12 cellular contexts compared by ENCODE assay signal in the genomic region with DNA sequence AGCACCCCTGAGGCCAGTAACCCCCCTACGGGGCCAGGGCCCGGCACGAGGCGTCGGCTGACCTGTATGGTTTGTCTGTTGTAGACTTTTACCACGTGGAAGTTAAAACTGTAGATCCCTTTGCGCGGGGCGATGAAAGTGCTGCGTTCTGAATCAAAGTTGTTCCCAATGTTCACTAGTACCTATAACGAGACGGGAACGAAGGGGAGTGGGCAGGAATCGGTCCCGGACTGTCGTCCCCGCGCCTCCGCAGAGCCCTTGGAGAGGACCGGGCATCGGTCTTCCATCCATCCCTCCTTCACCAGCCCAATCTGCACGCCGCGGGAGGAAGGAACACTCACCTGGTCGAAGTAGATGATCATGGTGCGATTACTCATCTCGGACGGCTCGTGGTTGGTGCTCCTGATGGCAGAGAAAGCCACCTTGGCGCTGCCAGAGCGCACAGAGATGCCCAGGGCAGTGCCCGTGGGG. TPM values are rescaled to one million over a fixed set of nuclear protein-coding genes. Genes with fewer than 3 reads are reported as not detected.
DNase-seq lines count a peak whose midpoint lies in the region; ATAC-seq and TF ChIP-seq lines count a peak whose summit lies in the region.
"Had no signal": no experiment of that assay in that cellular context is flagged by ENCODE, and none has a peak within 500 bp of the region (broad histone marks: within the 10 kb centered on the region; RNA-seq: fewer than 3 reads in every experiment).

No MANE protein-coding gene starts in this region.

- H3K27ac ChIP-seq in HUES48 (ENCODE audit: low read depth, low read length) (no peak overlapping the region), hepatocyte (no peak overlapping the region)

- H3K9ac ChIP-seq in HUES48 (ENCODE audit: low read depth, low read length): no peak overlapping the region

- H3K27me3 Mint-ChIP-seq in activated T-cell treated with anti-CD3 and anti-CD28 coated beads, Interleukin-2, amount 50 U/mL, for 24 hours: peaks cover 84% of the 10 kb centered on the region
- H3K27me3 Mint-ChIP-seq in activated T-cell treated with anti-CD3 and anti-CD28 coated beads, Interleukin-2, amount 50 U/mL, for 4 hours (ENCODE audit: low read depth): peaks cover 72% of the 10 kb centered on the region
- H3K27me3 Mint-ChIP-seq in progenitor cell of endocrine pancreas: peaks cover 87% of the 10 kb centered on the region

- H3K4me2 ChIP-seq in hepatocyte: peak overlapping the region; percentile 94

- H3K4me1 Mint-ChIP-seq in activated T-cell treated with anti-CD3 and anti-CD28 coated beads, Interleukin-2, amount 50 U/mL, for 24 hours (ENCODE audit: low read depth): peaks cover 13% of the 10 kb centered on the region
- H3K4me1 Mint-ChIP-seq in activated T-cell treated with anti-CD3 and anti-CD28 coated beads, Interleukin-2, amount 50 U/mL, for 4 hours (ENCODE audit: low read depth): peaks cover 11% of the 10 kb centered on the region
- peaks cover 7% of the 10 kb centered on the region for H3K4me1 Mint-ChIP-seq in progenitor cell of endocrine pancreas (ENCODE audit: low read depth)

- no peak overlapping the region for H3K27ac Mint-ChIP-seq in activated T-cell treated with anti-CD3 and anti-CD28 coated beads, Interleukin-2, amount 50 U/mL, for 24 hours
- H3K27ac Mint-ChIP-seq in progenitor cell of endocrine pancreas: no peak overlapping the region

- H3K4me3 Mint-ChIP-seq in activated T-cell treated with anti-CD3 and anti-CD28 coated beads, Interleukin-2, amount 50 U/mL, for 24 hours: peak overlapping the region; percentile 45
- H3K4me3 Mint-ChIP-seq in activated T-cell treated with anti-CD3 and anti-CD28 coated beads, Interleukin-2, amount 50 U/mL, for 4 hours: no peak overlapping the region
- H3K4me3 Mint-ChIP-seq in progenitor cell of endocrine pancreas (ENCODE audit: low read depth): peak overlapping the region; percentile 58

- POLR2A ChIA-PET in HEK293T (lab: Yijun Ruan, JAX): no interaction called here

- 4% methylated on average over 32 of the region's 32 CpGs for WGBS in hepatocyte (ENCODE audit: low lambda C conversion rate, missing lambda C conversion rate)

- no peaks in the 10 kb centered on the region for H4K20me1 ChIP-seq in hepatocyte (ENCODE audit: insufficient read depth, poor library complexity, severe bottlenecking)

- H3K9me3 Mint-ChIP-seq in activated T-cell treated with anti-CD3 and anti-CD28 coated beads, Interleukin-2, amount 50 U/mL, for 24 hours: no peaks in the 10 kb centered on the region
- H3K9me3 Mint-ChIP-seq in activated T-cell treated with anti-CD3 and anti-CD28 coated beads, Interleukin-2, amount 50 U/mL, for 4 hours: no peaks in the 10 kb centered on the region
- no peaks in the 10 kb centered on the region for H3K9me3 Mint-ChIP-seq in progenitor cell of endocrine pancreas (ENCODE audit: low read depth)

- H3K36me3 Mint-ChIP-seq in activated T-cell treated with anti-CD3 and anti-CD28 coated beads, Interleukin-2, amount 50 U/mL, for 24 hours (ENCODE audit: low read depth): no peaks in the 10 kb centered on the region
- H3K36me3 Mint-ChIP-seq in activated T-cell treated with anti-CD3 and anti-CD28 coated beads, Interleukin-2, amount 50 U/mL, for 4 hours (ENCODE audit: insufficient read depth): no peaks in the 10 kb centered on the region
- no peaks in the 10 kb centered on the region for H3K36me3 Mint-ChIP-seq in progenitor cell of endocrine pancreas (ENCODE audit: insufficient read depth)

- peaks cover 93% of the 10 kb centered on the region for H3K27me3 ChIP-seq in HUES48 (ENCODE audit: control insufficient read depth, insufficient read depth, low read length)
- H3K27me3 ChIP-seq in hepatocyte: peaks cover 91% of the 10 kb centered on the region

- no peak for ATAC-seq in activated T-cell treated with anti-CD3 and anti-CD28 coated beads, Interleukin-2, amount 50 U/mL, for 4 hours

- H3K79me2 ChIP-seq in hepatocyte: no peaks in the 10 kb centered on the region

- no peaks in the 10 kb centered on the region for H3K36me3 ChIP-seq in HUES48 (ENCODE audit: control insufficient read depth, insufficient read depth, low read length)
- H3K36me3 ChIP-seq in hepatocyte (replicated peaks; ENCODE audit: insufficient read depth, low read depth): no peaks in the 10 kb centered on the region

- DNase-seq in activated T-cell treated with anti-CD3 and anti-CD28 coated beads, Interleukin-2, amount 50 U/mL, for 24 hours: no peak
- DNase-seq in activated T-cell treated with anti-CD3 and anti-CD28 coated beads, Interleukin-2, amount 50 U/mL, for 4 hours: no peak
- DNase-seq in hepatocyte (ENCODE audit: low spot score): no peak
- DNase-seq in progenitor cell of endocrine pancreas (ENCODE audit: low spot score, unreplicated experiment): no peak
- no peak for DNase-seq in HEK293T (ENCODE audit: extremely low spot score)
- no peak for DNase-seq in T-helper 1 cell
- no peak for DNase-seq in GM10266 (ENCODE audit: extremely low spot score)
- DNase-seq: activated CD8-positive, alpha-beta memory T cell treated with anti-CD3 and anti-CD28 coated beads, Interleukin-2, amount 50 U/mL, for 4 hours; stimulated activated CD4-positive, alpha-beta T cell treated with anti-CD3 and anti-CD28 coated beads, Interleukin-12 subunit alpha, Interleukin-12 subunit beta, amount 100 ng/mL, for 4 hours; T1000 had no signal

- H3K4me3 ChIP-seq in HUES48 (ENCODE audit: low read depth, low read length): peak overlapping the region; percentile 54
- H3K4me3 ChIP-seq in hepatocyte: no peak overlapping the region

- H3K9me2 ChIP-seq in hepatocyte (replicated peaks; ENCODE audit: insufficient read depth): no peaks in the 10 kb centered on the region

- no peak for TF ChIP-seq CTCF in hepatocyte (IDR thresholded peaks at IDR 0.05; ENCODE audit: poor library complexity)
- no peak for TF ChIP-seq CTCF in progenitor cell of endocrine pancreas (IDR thresholded peaks at IDR 0.05; ENCODE audit: unreplicated experiment)
- no peak for TF ChIP-seq CTCF in GM10266 (IDR thresholded peaks at IDR 0.05; ENCODE audit: control insufficient read depth, insufficient read depth, low read depth, missing control alignments)

- H2AFZ ChIP-seq in hepatocyte: no peak overlapping the region

- H3K9me3 ChIP-seq in HUES48 (ENCODE audit: control insufficient read depth, insufficient read depth, low read length) (no peaks in the 10 kb centered on the region), hepatocyte (ENCODE audit: low read depth) (no peaks in the 10 kb centered on the region)

- peaks cover 50% of the 10 kb centered on the region for H3K4me1 ChIP-seq in HUES48 (ENCODE audit: control insufficient read depth, insufficient read depth, low read length)
- H3K4me1 ChIP-seq in hepatocyte (ENCODE audit: insufficient read depth): peaks cover 10% of the 10 kb centered on the region

- CTCF ChIA-PET in HEK293T (lab: Yijun Ruan, JAX): no interaction called here

TF ChIP-seq in HEK293T, 16 proteins besides CTCF, POLR2A, EP300 and RAD21:
- TF ChIP-seq HDGF (IDR thresholded peaks at IDR 0.05; ENCODE audit: borderline replicate concordance) (no peak), LEF1 (IDR thresholded peaks at IDR 0.05; ENCODE audit: borderline replicate concordance) (no peak), BHLHE40 (IDR thresholded peaks at IDR 0.05; ENCODE audit: borderline replicate concordance) (no peak), ARNT (IDR thresholded peaks at IDR 0.05) (no peak), ELF4 (IDR thresholded peaks at IDR 0.05) (no peak), SP1 (IDR thresholded peaks at IDR 0.05) (no peak), PKNOX1 (IDR thresholded peaks at IDR 0.05) (no peak), L3MBTL2 (conservative IDR thresholded peaks at IDR 0.05) (no peak), ZNF384 (IDR thresholded peaks at IDR 0.05) (no peak), NFRKB (IDR thresholded peaks at IDR 0.05) (no peak)

RNA-seq across cellular contexts. Expression of gene CBLN1, which starts 0.7 kb away (rescaled TPM):
- total RNA-seq in activated T-cell treated with anti-CD3 and anti-CD28 coated beads, Interleukin-2, amount 50 U/mL, for 4 hours: not detected
- total RNA-seq in hepatocyte: 0.07 and 0.20 TPM in 2 replicates
- polyA plus RNA-seq in hepatocyte: not detected in 2 replicates
- total RNA-seq in progenitor cell of endocrine pancreas: 0.31 and 0.62 TPM in 2 replicates
- total RNA-seq: HT1080 had no signal
